In genomic region chr15:80777836-80778620, GRCh38 we compare ENCODE assay signal across 15 cellular contexts. TPM values are rescaled to one million over a fixed set of nuclear protein-coding genes. Genes with fewer than 3 reads are reported as not detected.
A peak's percentile ranks its signal among the peaks of the same experiment; 100 is the strongest.
DNase-seq lines count a peak whose midpoint lies in the region; FAIRE-seq and TF ChIP-seq lines count a peak whose summit lies in the region.
"Had no signal": no experiment of that assay in that cellular context is flagged by ENCODE, and none has a peak within 500 bp of the region (broad histone marks: within the 10 kb centered on the region; RNA-seq: fewer than 3 reads in every experiment).

No MANE protein-coding gene starts in this region.

- H3K9me3 ChIP-seq in mesenchymal stem cell (ENCODE audit: control insufficient read depth, low read length), result no peaks in the 10 kb centered on the region
- no peaks in the 10 kb centered on the region for H3K9me3 ChIP-seq in A673 (ENCODE audit: low read depth, low read length, poor library complexity, severe bottlenecking)
- H3K9me3 ChIP-seq: testis had no signal

- intact Hi-C loops in A673 (cut with micrococcal nuclease; ENCODE audit: unreplicated experiment), result loop anchor here (10.0 kb wide), 1 partner anchor 113 kb away; no protein-coding TSS in a partner anchor

- H4K8ac ChIP-seq in mesenchymal stem cell (ENCODE audit: low read length), result no peak overlapping the region

- no peak overlapping the region for H2BK15ac ChIP-seq in mesenchymal stem cell (ENCODE audit: low read depth, poor library complexity, severe bottlenecking)

- H3K27me3 ChIP-seq in ACC112 (ENCODE audit: insufficient read depth, low read length) (peaks cover 37% of the 10 kb centered on the region), bronchial epithelial cell (ENCODE audit: control insufficient read depth, insufficient read depth, low read length) (no peaks in the 10 kb centered on the region), mesenchymal stem cell (ENCODE audit: control insufficient read depth in 1 of 2, insufficient read depth in 1 of 2, low read length in 2 of 2) (peaks cover 0 to 31% of the 10 kb centered on the region in 2 experiments), A673 (replicated peaks; ENCODE audit: insufficient read depth, low read depth, low read length, poor library complexity) (peaks cover 47% of the 10 kb centered on the region)
- H3K27me3 ChIP-seq: testis had no signal

- CTCF ChIA-PET in A673 (lab: Charles Lee), result interaction anchor here (0.5 to 2.9 kb wide), 4 partner anchors 117 to 276 kb away, joined by 3 to 41 read pairs (median 3); no protein-coding TSS in a partner anchor

- no peak overlapping the region for H4K91ac ChIP-seq in mesenchymal stem cell (ENCODE audit: low read length)

- H3K27ac ChIP-seq in ACC112 (ENCODE audit: low read depth, low read length), result peak overlapping the region; percentile 73
- H3K27ac ChIP-seq in mesenchymal stem cell (ENCODE audit: low read length, poor library complexity, severe bottlenecking), result no peak overlapping the region
- no peak overlapping the region for H3K27ac ChIP-seq in A673 (ENCODE audit: low read depth, low read length, poor library complexity, severe bottlenecking)
- H3K27ac ChIP-seq: testis had no signal

- TF ChIP-seq CTCF in HFFc6 (IDR thresholded peaks at IDR 0.05), result no peak
- no peak for TF ChIP-seq CTCF in bronchial epithelial cell (IDR thresholded peaks at IDR 0.05; ENCODE audit: insufficient read depth, low read length, severe bottlenecking)
- TF ChIP-seq CTCF in A673 (conservative IDR thresholded peaks at IDR 0.05; ENCODE audit: low read depth, low read length), result no peak

- no peak overlapping the region for H2BK5ac ChIP-seq in mesenchymal stem cell (ENCODE audit: low read depth, low read length, poor library complexity, severe bottlenecking)

- no peaks in the 10 kb centered on the region for H3K36me3 Mint-ChIP-seq in HFFc6 (ENCODE audit: low read depth)
- no peaks in the 10 kb centered on the region for H3K36me3 Mint-ChIP-seq in activated T-cell treated with anti-CD3 and anti-CD28 coated beads, Interleukin-2, amount 50 U/mL, for 24 hours (ENCODE audit: low read depth)
- H3K36me3 Mint-ChIP-seq: activated naive CD4-positive, alpha-beta T cell treated with anti-CD3 and anti-CD28 coated beads, Interleukin-2, amount 10 ng/mL, durations not matched to agents 7 days and 5 days; T-cell had no signal

- no peak overlapping the region for H3K4ac ChIP-seq in mesenchymal stem cell (ENCODE audit: low read depth in 1 of 2, low read length in 2 of 2)

- peaks cover 45% of the 10 kb centered on the region for H3K4me1 Mint-ChIP-seq in HFFc6 (ENCODE audit: low read depth)
- H3K4me1 Mint-ChIP-seq in activated T-cell treated with anti-CD3 and anti-CD28 coated beads, Interleukin-2, amount 50 U/mL, for 24 hours (ENCODE audit: low read depth), result peaks cover 17% of the 10 kb centered on the region

- no peak for FAIRE-seq in bronchial epithelial cell (lab: Jason Lieb, UNC)
- FAIRE-seq: D721Med had no signal

- no peak overlapping the region; the same call in 1 of the 2 replicates for H3K4me3 Mint-ChIP-seq in HFFc6
- no peak overlapping the region for H3K4me3 Mint-ChIP-seq in activated T-cell treated with anti-CD3 and anti-CD28 coated beads, Interleukin-2, amount 50 U/mL, for 24 hours
- H3K4me3 Mint-ChIP-seq: activated naive CD4-positive, alpha-beta T cell treated with anti-CD3 and anti-CD28 coated beads, Interleukin-2, amount 10 ng/mL, durations not matched to agents 7 days and 5 days; central memory CD8-positive, alpha-beta T cell; T-cell had no signal

- no peak for DNase-seq in HFFc6
- peak; percentile 72 for DNase-seq in bronchial epithelial cell (ENCODE audit: low read depth)
- no peak for DNase-seq in mesenchymal stem cell
- no peak for DNase-seq in activated T-cell treated with anti-CD3 and anti-CD28 coated beads, Interleukin-2, amount 50 U/mL, for 24 hours
- DNase-seq in A673 (ENCODE audit: low spot score), result no peak
- no peak for DNase-seq in activated naive CD4-positive, alpha-beta T cell treated with Interleukin-2 at 50 U/mL for 16 hours
- DNase-seq in HT-29 (ENCODE audit: low spot score), result no peak
- DNase-seq: activated CD8-positive, alpha-beta memory T cell treated with anti-CD3 and anti-CD28 coated beads, Interleukin-2, amount 50 U/mL, for 4 hours; kidney glomerular epithelial cell; testis had no signal

- peaks cover 26% of the 10 kb centered on the region for H3K4me1 ChIP-seq in ACC112 (ENCODE audit: control insufficient read depth, insufficient read depth, low read length, unreplicated experiment)
- H3K4me1 ChIP-seq in mesenchymal stem cell (ENCODE audit: control insufficient read depth, insufficient read depth, low read depth, low read length), result peaks cover 19% of the 10 kb centered on the region
- no peaks in the 10 kb centered on the region for H3K4me1 ChIP-seq in A673 (ENCODE audit: insufficient read depth, low read length, poor library complexity, severe bottlenecking)
- H3K4me1 ChIP-seq: testis had no signal

- no peak overlapping the region for H3K4me2 ChIP-seq in mesenchymal stem cell (ENCODE audit: low read length, poor library complexity, severe bottlenecking)

- no peaks in the 10 kb centered on the region for H3K79me1 ChIP-seq in mesenchymal stem cell (replicated peaks; ENCODE audit: low read length, poor library complexity, severe bottlenecking)

- no peak overlapping the region for H3K4me3 ChIP-seq in ACC112 (ENCODE audit: low read depth, low read length)
- H3K4me3 ChIP-seq in bronchial epithelial cell (ENCODE audit: low read depth, low read length), result no peak overlapping the region
- H3K4me3 ChIP-seq in mesenchymal stem cell (ENCODE audit: insufficient read depth in 1 of 2, low read depth in 1 of 2, low read length in 2 of 2), result peak overlapping the region in 1 of 2 experiments; percentile 94
- no peak overlapping the region for H3K4me3 ChIP-seq in A673 (ENCODE audit: low read depth, low read length, poor library complexity, severe bottlenecking)

- 79% methylated on average over 9 of the region's 10 CpGs for WGBS in mesenchymal stem cell

- peak overlapping the region; percentile 46 for H3K9ac ChIP-seq in mesenchymal stem cell (ENCODE audit: low read length)

- peak overlapping the region; percentile 51; the same call in 1 of the 2 replicates for H3K27ac Mint-ChIP-seq in HFFc6
- H3K27ac Mint-ChIP-seq in activated T-cell treated with anti-CD3 and anti-CD28 coated beads, Interleukin-2, amount 50 U/mL, for 24 hours, result no peak overlapping the region
- H3K27ac Mint-ChIP-seq: activated naive CD4-positive, alpha-beta T cell treated with anti-CD3 and anti-CD28 coated beads, Interleukin-2, amount 10 ng/mL, durations not matched to agents 7 days and 5 days; T-cell had no signal

- H2BK12ac ChIP-seq in mesenchymal stem cell (ENCODE audit: low read length in 2 of 2), result peak overlapping the region; percentile 11 to 31

- H3K18ac ChIP-seq in mesenchymal stem cell (ENCODE audit: low read depth in 1 of 2, low read length in 2 of 2), result no peak overlapping the region

- POLR2A ChIA-PET in A673 (lab: Charles Lee; ENCODE audit: low non-redundant PET), result no interaction called here

- H2AFZ ChIP-seq in ACC112 (ENCODE audit: low read length, unreplicated experiment) (no peak overlapping the region), mesenchymal stem cell (ENCODE audit: low read depth, low read length) (no peak overlapping the region)

- H2BK120ac ChIP-seq in mesenchymal stem cell (ENCODE audit: low read depth, low read length), result no peak overlapping the region

- H3K79me2 ChIP-seq in ACC112 (ENCODE audit: control insufficient read depth, insufficient read depth, low read length, unreplicated experiment), result no peaks in the 10 kb centered on the region

- no peak overlapping the region for H3K23ac ChIP-seq in mesenchymal stem cell (ENCODE audit: low read length in 2 of 2)

- H3K9me3 Mint-ChIP-seq in HFFc6, result no peaks in the 10 kb centered on the region
- H3K9me3 Mint-ChIP-seq in activated T-cell treated with anti-CD3 and anti-CD28 coated beads, Interleukin-2, amount 50 U/mL, for 24 hours, result no peaks in the 10 kb centered on the region
- H3K9me3 Mint-ChIP-seq: activated naive CD4-positive, alpha-beta T cell treated with anti-CD3 and anti-CD28 coated beads, Interleukin-2, amount 10 ng/mL, durations not matched to agents 7 days and 5 days; central memory CD8-positive, alpha-beta T cell; T-cell had no signal

- H2AK5ac ChIP-seq in mesenchymal stem cell (ENCODE audit: low read length, severe bottlenecking), result no peak overlapping the region

- H3K36me3 ChIP-seq in ACC112 (ENCODE audit: insufficient read depth, low read length) (no peaks in the 10 kb centered on the region), bronchial epithelial cell (ENCODE audit: control insufficient read depth, insufficient read depth, low read length) (no peaks in the 10 kb centered on the region), mesenchymal stem cell (ENCODE audit: control insufficient read depth in 1 of 2, insufficient read depth in 2 of 2, low read depth in 1 of 2, low read length in 2 of 2) (peaks cover 0 to 27% of the 10 kb centered on the region in 2 experiments), A673 (ENCODE audit: insufficient read depth, low read length, poor library complexity, severe bottlenecking) (no peaks in the 10 kb centered on the region)

- no peak overlapping the region for H3K14ac ChIP-seq in mesenchymal stem cell (ENCODE audit: low read length in 2 of 2)

- H3K27me3 Mint-ChIP-seq in HFFc6 (ENCODE audit: insufficient read depth), result peaks cover 11% of the 10 kb centered on the region
- peaks cover 62% of the 10 kb centered on the region for H3K27me3 Mint-ChIP-seq in activated T-cell treated with anti-CD3 and anti-CD28 coated beads, Interleukin-2, amount 50 U/mL, for 24 hours

- BruUV-seq in A673 (replicated peaks; lab: Mats Ljungman, UMichigan), result no TSS peak

RNA-seq across cellular contexts. Expression of gene CEMIP, which starts 1.1 kb away (rescaled TPM):
- total RNA-seq in HFFc6 (2021; fragmentation: NEBNext Ultra II Directional; extraction: Animal tissue kit (Norgen Biotek cat#: 25700)), result 10 to 100 TPM in 5 of 6 experiments, 1 to 10 TPM in 1; 5.8 to 53.2 (median 48.3) TPM
- total RNA-seq in bronchial epithelial cell (2.9 and 5.3 TPM in 2 replicates), A673 (2021) (not detected in 2 replicates)
- 4.8 TPM for polyA plus RNA-seq in mesenchymal stem cell (2013, experiment 1 of 2)
- polyA plus RNA-seq in mesenchymal stem cell (2013, experiment 2 of 2), result 4.8 TPM
- total RNA-seq in HT-29 (2014; rRNA removed; shearing (Covaris generic)), result 7.3 and 9.4 TPM in 2 replicates
